Comparison of ENCODE assay signal across 9 cellular contexts in genomic region chr11:2419638-2420501, GRCh38. TPM values are rescaled to one million over a fixed set of nuclear protein-coding genes. Genes with fewer than 3 reads are reported as not detected.
DNase-seq lines count a peak whose midpoint lies in the region; ATAC-seq and TF ChIP-seq lines count a peak whose summit lies in the region.
"Had no signal": no experiment of that assay in that cellular context is flagged by ENCODE, and none has a peak within 500 bp of the region (broad histone marks: within the 10 kb centered on the region; RNA-seq: fewer than 3 reads in every experiment).

No MANE protein-coding gene starts in this region.

- H3K4me3 ChIP-seq in RWPE2 (ENCODE audit: severe bottlenecking) (no peak overlapping the region), parathyroid adenoma (ENCODE audit: low read depth, low read length) (no peak overlapping the region), aorta (ENCODE audit: low read length in 2 of 2) (no peak overlapping the region)

- H3K4me1 ChIP-seq in RWPE2 (ENCODE audit: insufficient read depth, poor library complexity, severe bottlenecking) (no peaks in the 10 kb centered on the region), parathyroid adenoma (no peaks in the 10 kb centered on the region), aorta (ENCODE audit: control insufficient read depth in 1 of 2, insufficient read depth in 2 of 2, low read length in 2 of 2) (no peaks in the 10 kb centered on the region)

- intact Hi-C loops in aorta (cut with DNase I): loop anchor here (1.0 to 2.0 kb wide), 4 partner anchors 115 to 223 kb away; no protein-coding TSS in a partner anchor

- no peak overlapping the region for H3K9ac ChIP-seq in parathyroid adenoma

- DNase-seq in Caki2 (ENCODE audit: low read depth) (peak; percentile 33), HuH-7 (ENCODE audit: low spot score) (peak; percentile 96), RWPE2 (ENCODE audit: low spot score) (no peak), glomerular endothelial cell (ENCODE audit: extremely low read depth, low read depth, low spot score) (peak; percentile 34), aorta (peak; percentile 80 to 91)

- H3K9me3 Mint-ChIP-seq in activated naive CD4-positive, alpha-beta T cell treated with anti-CD3 and anti-CD28 coated beads, Interleukin-2, amount 50 U/mL, for 24 hours: no peaks in the 10 kb centered on the region

- peak; percentile 71 for TF ChIP-seq CTCF in RWPE2 (IDR thresholded peaks at IDR 0.05; ENCODE audit: poor library complexity, severe bottlenecking)
- peak; percentile 50 for TF ChIP-seq CTCF in parathyroid adenoma (IDR thresholded peaks at IDR 0.05)

- H2AFZ ChIP-seq in parathyroid adenoma: peak overlapping the region; percentile 46

- H3K4me3 Mint-ChIP-seq in activated naive CD4-positive, alpha-beta T cell treated with anti-CD3 and anti-CD28 coated beads, Interleukin-2, amount 50 U/mL, for 24 hours: no peak overlapping the region

- in situ Hi-C loops in Caki2 (cut with HindIII; ENCODE audit: low pct_unique_long_range_greater_than_20kb, low sequenced_read_pairs): no loop called here

- H3K27me3 ChIP-seq in RWPE2 (ENCODE audit: insufficient read depth, poor library complexity, severe bottlenecking) (no peaks in the 10 kb centered on the region), parathyroid adenoma (ENCODE audit: control insufficient read depth, insufficient read depth, low read length) (no peaks in the 10 kb centered on the region), aorta (ENCODE audit: control insufficient read depth in 1 of 2, insufficient read depth in 2 of 2, low read length in 1 of 2) (no peaks in the 10 kb centered on the region)

- H3K9me3 ChIP-seq in RWPE2 (ENCODE audit: severe bottlenecking) (no peaks in the 10 kb centered on the region), parathyroid adenoma (ENCODE audit: control insufficient read depth, low read length) (no peaks in the 10 kb centered on the region), aorta (ENCODE audit: control insufficient read depth, low read length) (no peaks in the 10 kb centered on the region)

- H3K27ac ChIP-seq in RWPE2 (ENCODE audit: poor library complexity, severe bottlenecking): no peak overlapping the region
- H3K27ac ChIP-seq in parathyroid adenoma: no peak overlapping the region
- H3K27ac ChIP-seq in aorta (ENCODE audit: low read depth in 1 of 2, low read length in 2 of 2): no peak overlapping the region

- no peaks in the 10 kb centered on the region for H3K4me1 Mint-ChIP-seq in activated naive CD4-positive, alpha-beta T cell treated with anti-CD3 and anti-CD28 coated beads, Interleukin-2, amount 50 U/mL, for 24 hours

- peak overlapping the region; percentile 35 for H3K27ac Mint-ChIP-seq in activated naive CD4-positive, alpha-beta T cell treated with anti-CD3 and anti-CD28 coated beads, Interleukin-2, amount 50 U/mL, for 24 hours

- H3K27me3 Mint-ChIP-seq in activated naive CD4-positive, alpha-beta T cell treated with anti-CD3 and anti-CD28 coated beads, Interleukin-2, amount 50 U/mL, for 24 hours: no peaks in the 10 kb centered on the region

- 55% methylated on average over 31 to 36 of the region's 36 CpGs for WGBS in aorta, 2 donors

- ATAC-seq in RWPE2 (ENCODE audit: low read depth): peak; percentile 49
- ATAC-seq in aorta (ENCODE audit: low FRiP score): peak; percentile 80
- ATAC-seq in HG03196 (IDR thresholded peaks at IDR 0.05; ENCODE audit: unreplicated experiment): no peak

- no peaks in the 10 kb centered on the region for H3K36me3 Mint-ChIP-seq in activated naive CD4-positive, alpha-beta T cell treated with anti-CD3 and anti-CD28 coated beads, Interleukin-2, amount 50 U/mL, for 24 hours

- no peaks in the 10 kb centered on the region for H3K79me2 ChIP-seq in parathyroid adenoma

- H3K36me3 ChIP-seq in RWPE2 (ENCODE audit: low read depth): no peaks in the 10 kb centered on the region
- H3K36me3 ChIP-seq in parathyroid adenoma (ENCODE audit: control insufficient read depth, insufficient read depth, low read length): no peaks in the 10 kb centered on the region
- H3K36me3 ChIP-seq in aorta (ENCODE audit: control insufficient read depth in 1 of 2, insufficient read depth in 2 of 2, low read length in 1 of 2): no peaks in the 10 kb centered on the region

- H3K4me2 ChIP-seq in parathyroid adenoma (ENCODE audit: low read length): no peak overlapping the region

RNA-seq across cellular contexts. Expression of gene TSSC4, which starts 19.3 kb away (rescaled TPM):
- 70.5 and 107 TPM in 2 replicates for total RNA-seq in Caki2 (2014; rRNA removed; shearing (Covaris generic); ENCODE audit: low replicate concordance)
- total RNA-seq in glomerular endothelial cell (38.9 and 51.0 TPM in 2 replicates), aorta (10 to 100 TPM; 35.2 to 44.3 TPM)
- polyA plus RNA-seq in aorta: 10 to 100 TPM; 42.9 to 64.4 TPM

RNA-seq across cellular contexts. Expression of gene TRPM5, which starts 24.4 kb away (rescaled TPM):
- total RNA-seq in Caki2 (2014; rRNA removed; shearing (Covaris generic); ENCODE audit: low replicate concordance): not detected in 2 replicates
- not detected in 2 replicates for total RNA-seq in glomerular endothelial cell
- not detected for total RNA-seq in aorta
- under 1 TPM in 1 of 2 donors, not detected in 1; 0.25 TPM for polyA plus RNA-seq in aorta
- total RNA-seq: T-helper 2 cell treated with Interferon-gamma antibody and Interleukin-4, amounts not matched to agents 100 ng/mL and 5 ng/mL, for 36 hours had no signal

RNA-seq across cellular contexts. Expression of gene KCNQ1, which starts 24.9 kb away (rescaled TPM):
- 3.9 TPM in 1 of 2 replicates, not detected in the other for total RNA-seq in Caki2 (2014; rRNA removed; shearing (Covaris generic); ENCODE audit: low replicate concordance)
- 0.05 and 1.1 TPM in 2 replicates for total RNA-seq in glomerular endothelial cell
- 10 to 100 TPM in 1 of 2 donors, 1 to 10 TPM in 1; 6.2 to 11.5 TPM for total RNA-seq in aorta
- polyA plus RNA-seq in aorta: 1 to 10 TPM in 1 of 2 donors, under 1 TPM in 1; 0.67 to 5.4 TPM

RNA-seq across cellular contexts. Expression of gene CD81, which starts 42.8 kb away (rescaled TPM):
- 88.8 and 134 TPM in 2 replicates for total RNA-seq in Caki2 (2014; rRNA removed; shearing (Covaris generic); ENCODE audit: low replicate concordance)
- total RNA-seq in glomerular endothelial cell (463 and 733 TPM in 2 replicates), aorta (100 to 1,000 TPM; 538 to 620 TPM)
- polyA plus RNA-seq in aorta: 100 to 1,000 TPM; 363 to 784 TPM
